In the genomic region with DNA sequence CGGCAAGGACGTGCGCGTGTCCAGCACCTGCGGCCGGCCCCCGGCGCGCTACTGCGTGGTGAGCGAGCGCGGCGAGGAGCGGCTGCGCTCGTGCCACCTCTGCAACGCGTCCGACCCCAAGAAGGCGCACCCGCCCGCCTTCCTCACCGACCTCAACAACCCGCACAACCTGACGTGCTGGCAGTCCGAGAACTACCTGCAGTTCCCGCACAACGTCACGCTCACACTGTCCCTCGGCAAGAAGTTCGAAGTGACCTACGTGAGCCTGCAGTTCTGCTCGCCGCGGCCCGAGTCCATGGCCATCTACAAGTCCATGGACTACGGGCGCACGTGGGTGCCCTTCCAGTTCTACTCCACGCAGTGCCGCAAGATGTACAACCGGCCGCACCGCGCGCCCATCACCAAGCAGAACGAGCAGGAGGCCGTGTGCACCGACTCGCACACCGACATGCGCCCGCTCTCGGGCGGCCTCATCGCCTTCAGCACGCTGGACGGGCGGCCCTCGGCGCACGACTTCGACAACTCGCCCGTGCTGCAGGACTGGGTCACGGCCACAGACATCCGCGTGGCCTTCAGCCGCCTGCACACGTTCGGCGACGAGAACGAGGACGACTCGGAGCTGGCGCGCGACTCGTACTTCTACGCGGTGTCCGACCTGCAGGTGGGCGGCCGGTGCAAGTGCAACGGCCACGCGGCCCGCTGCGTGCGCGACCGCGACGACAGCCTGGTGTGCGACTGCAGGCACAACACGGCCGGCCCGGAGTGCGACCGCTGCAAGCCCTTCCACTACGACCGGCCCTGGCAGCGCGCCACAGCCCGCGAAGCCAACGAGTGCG, we compare ENCODE assay signal across 8 cellular contexts. TPM values are rescaled to one million over a fixed set of nuclear protein-coding genes. Genes with fewer than 3 reads are reported as not detected.
DNase-seq lines count a peak whose midpoint lies in the region; ATAC-seq and TF ChIP-seq lines count a peak whose summit lies in the region.

No MANE protein-coding gene starts in this region.

- H3K4me3 Mint-ChIP-seq in activated T-cell treated with anti-CD3 and anti-CD28 coated beads, Interleukin-2, amount 50 U/mL, for 4 hours: peak overlapping the region; percentile 85

- DNase-seq in GM12864 (ENCODE audit: low read depth): no peak
- DNase-seq in activated T-cell treated with anti-CD3 and anti-CD28 coated beads, Interleukin-2, amount 50 U/mL, for 4 hours: no peak
- peak; percentile 51 for DNase-seq in left cardiac atrium
- peak; percentile 71 for DNase-seq in sciatic nerve (ENCODE audit: low spot score)
- DNase-seq in SKM-1 treated with dmso at 0.1 percent for 144 hours (lab: John Stamatoyannopoulos, UW; ENCODE audit: unreplicated experiment): no peak
- DNase-seq in superior temporal gyrus (ENCODE audit: extremely low spot score): no peak

- ATAC-seq in activated T-cell treated with anti-CD3 and anti-CD28 coated beads, Interleukin-2, amount 50 U/mL, for 4 hours: peak in 1 of 2 donors; percentile 11
- ATAC-seq in left cardiac atrium (peak in 1 of 2 donors; percentile 8), sciatic nerve (peak; percentile 3), HG03439 (IDR thresholded peaks at IDR 0.05; ENCODE audit: unreplicated experiment) (no peak), GM18873 (IDR thresholded peaks at IDR 0.05; ENCODE audit: low FRiP score, unreplicated experiment) (no peak)

- no peaks in the 10 kb centered on the region for H3K9me3 Mint-ChIP-seq in activated T-cell treated with anti-CD3 and anti-CD28 coated beads, Interleukin-2, amount 50 U/mL, for 4 hours

- intact Hi-C loops in left cardiac atrium (cut with DNase I): loop anchor here in 1 of 2 donors (5.0 to 10.0 kb wide), 2 partner anchors 82 to 115 kb away; no protein-coding TSS in a partner anchor
- intact Hi-C loops in sciatic nerve (cut with DNase I): no loop called here

- H3K4me1 Mint-ChIP-seq in activated T-cell treated with anti-CD3 and anti-CD28 coated beads, Interleukin-2, amount 50 U/mL, for 4 hours (ENCODE audit: low read depth): peaks cover 8% of the 10 kb centered on the region

- no peak for TF ChIP-seq CTCF in GM12864 (IDR thresholded peaks at IDR 0.05; ENCODE audit: low read depth, low read length, missing control alignments)

- H3K4me3 ChIP-seq in GM12864 (ENCODE audit: low read depth, low read length): peak overlapping the region; percentile 61

- peaks cover 2% of the 10 kb centered on the region for H3K36me3 Mint-ChIP-seq in activated T-cell treated with anti-CD3 and anti-CD28 coated beads, Interleukin-2, amount 50 U/mL, for 4 hours (ENCODE audit: insufficient read depth)

- peaks cover 58% of the 10 kb centered on the region for H3K27me3 Mint-ChIP-seq in activated T-cell treated with anti-CD3 and anti-CD28 coated beads, Interleukin-2, amount 50 U/mL, for 4 hours (ENCODE audit: low read depth)

RNA-seq across cellular contexts. Expression of a gene that starts 1.5 kb away (rescaled TPM):
- total RNA-seq in activated T-cell treated with anti-CD3 and anti-CD28 coated beads, Interleukin-2, amount 50 U/mL, for 4 hours: under 1 TPM; 0.53 to 0.71 (median 0.55) TPM
- total RNA-seq in left cardiac atrium (100 to 1,000 TPM in 1 of 2 donors, 10 to 100 TPM in 1; 99.9 to 167 TPM), sciatic nerve (22.8 TPM)

RNA-seq across cellular contexts. Expression of a gene that starts 57.3 kb away (rescaled TPM):
- total RNA-seq in activated T-cell treated with anti-CD3 and anti-CD28 coated beads, Interleukin-2, amount 50 U/mL, for 4 hours: 10 to 100 TPM in 2 of 3 donors, 1 to 10 TPM in 1; 8.4 to 17.8 (median 13.6) TPM
- total RNA-seq in left cardiac atrium: 1 to 10 TPM; 6.3 TPM
- 15.1 TPM for total RNA-seq in sciatic nerve

Comparison
In these comparisons a context has a peak if more than half of its experiments do, and no peak if none do; other contexts are left out.
1. DNase-seq: peak in left cardiac atrium (single experiment) and sciatic nerve (single experiment); none in GM12864 (single experiment), activated T-cell treated with anti-CD3 and anti-CD28 coated beads, Interleukin-2, amount 50 U/mL, for 4 hours (single experiment), SKM-1 treated with dmso at 0.1 percent for 144 hours (single experiment) and superior temporal gyrus (single experiment).
2. RNA of a gene that starts 1.5 kb away (total RNA-seq): 99.9 to 167 TPM in left cardiac atrium and 22.8 TPM in sciatic nerve (single experiment); 0.53 to 0.71 TPM in activated T-cell treated with anti-CD3 and anti-CD28 coated beads, Interleukin-2, amount 50 U/mL, for 4 hours; every median in the first group is over 10 times any median in the second.